17 cellular contexts compared by ENCODE assay signal in the genomic region with DNA sequence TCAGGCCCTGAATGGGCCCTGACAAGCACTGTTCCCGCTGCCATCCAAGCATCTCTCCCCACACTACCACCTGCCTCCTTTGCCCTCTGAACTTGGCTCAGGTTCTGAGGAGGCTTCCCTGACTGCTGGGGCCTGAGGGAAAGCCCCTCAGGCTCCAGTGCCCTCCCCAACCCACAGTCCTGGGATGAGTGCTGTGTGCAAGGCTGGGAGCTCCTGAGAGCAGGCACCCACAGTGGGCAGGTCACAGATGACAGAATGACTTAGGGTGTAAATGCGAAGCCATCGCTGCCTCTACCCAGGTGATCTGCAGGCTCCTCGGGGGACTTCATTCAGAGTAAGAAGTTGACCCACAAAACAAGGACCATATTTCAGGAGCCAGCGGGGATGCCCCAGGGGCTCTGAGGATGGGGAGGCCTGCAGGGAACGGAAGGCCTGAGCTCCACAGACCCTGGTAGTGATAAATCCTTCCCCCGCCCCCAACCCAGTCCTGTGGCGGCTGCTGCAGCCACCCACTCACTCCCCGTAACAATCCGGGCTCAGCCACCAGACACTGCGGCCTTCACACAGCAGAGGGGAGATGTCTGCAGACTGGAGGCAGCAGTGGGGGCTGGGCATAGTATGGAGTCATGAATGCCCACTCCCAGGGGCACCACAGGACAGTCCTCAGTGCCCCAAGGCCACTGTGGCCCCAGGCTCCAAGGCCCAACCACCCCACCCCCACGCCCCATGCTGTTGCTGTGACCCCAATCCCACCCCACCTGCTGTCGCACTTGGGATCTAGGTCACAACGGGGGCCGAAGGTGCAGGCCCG. TPM values are rescaled to one million over a fixed set of nuclear protein-coding genes. Genes with fewer than 3 reads are reported as not detected.
DNase-seq lines count a peak whose midpoint lies in the region; ATAC-seq and TF ChIP-seq lines count a peak whose summit lies in the region.
"Had no signal": no experiment of that assay in that cellular context is flagged by ENCODE, and none has a peak within 500 bp of the region (broad histone marks: within the 10 kb centered on the region; RNA-seq: fewer than 3 reads in every experiment).

No MANE protein-coding gene starts in this region.

- intact Hi-C loops in left ventricle myocardium superior (cut with micrococcal nuclease), result no loop called here
- intact Hi-C loops in left cardiac atrium (cut with DNase I), result no loop called here
- intact Hi-C loops in aorta (cut with DNase I), result no loop called here

- no peak overlapping the region for H3K27ac Mint-ChIP-seq in endodermal cell
- H3K27ac Mint-ChIP-seq: activated naive CD4-positive, alpha-beta T cell treated with anti-CD3 and anti-CD28 coated beads, Interleukin-2, amount 50 U/mL, for 24 hours had no signal

- H3K36me3 ChIP-seq in endodermal cell (ENCODE audit: control insufficient read depth, insufficient read depth, low read length), result no peaks in the 10 kb centered on the region
- no peaks in the 10 kb centered on the region for H3K36me3 ChIP-seq in osteoblast (ENCODE audit: insufficient read depth, low read length)
- no peaks in the 10 kb centered on the region for H3K36me3 ChIP-seq in aorta (ENCODE audit: control insufficient read depth in 1 of 2, insufficient read depth in 2 of 2, low read length in 1 of 2)
- H3K36me3 ChIP-seq in mesendoderm (ENCODE audit: control insufficient read depth, insufficient read depth, low read length), result no peaks in the 10 kb centered on the region
- H3K36me3 ChIP-seq: breast epithelium, heart left ventricle, SJCRH30 had no signal

- no peak overlapping the region for H3K4ac ChIP-seq in mesendoderm (ENCODE audit: low read depth, low read length)

- H3K56ac ChIP-seq in mesendoderm (ENCODE audit: low read length), result no peak overlapping the region

- H3K79me1 ChIP-seq in mesendoderm (ENCODE audit: low read length), result peaks cover 7% of the 10 kb centered on the region

- H3K4me2 ChIP-seq in osteoblast (ENCODE audit: insufficient read depth, low read length) (no peak overlapping the region), mesendoderm (ENCODE audit: low read length) (no peak overlapping the region)

- no peaks in the 10 kb centered on the region for H3K9me3 Mint-ChIP-seq in endodermal cell
- H3K9me3 Mint-ChIP-seq: activated naive CD4-positive, alpha-beta T cell treated with anti-CD3 and anti-CD28 coated beads, Interleukin-2, amount 50 U/mL, for 24 hours; stimulated activated naive CD8-positive, alpha-beta T cell treated with anti-CD3 and anti-CD28 coated beads, Interleukin-15, amount 100 ng/mL, for 72 hours had no signal

- no peak overlapping the region for H4K8ac ChIP-seq in mesendoderm (ENCODE audit: low read depth, low read length)

- peak; percentile 12 for DNase-seq in left ventricle myocardium superior
- no peak for DNase-seq in left cardiac atrium
- DNase-seq in endodermal cell, result peak; percentile 47
- DNase-seq in osteoblast (ENCODE audit: insufficient read length, low spot score, missing footprints), result peak; percentile 82
- peak; percentile 32 to 66 for DNase-seq in aorta
- DNase-seq in CD1c-positive myeloid dendritic cell (ENCODE audit: extremely low spot score), result no peak
- no peak for DNase-seq in mesendoderm
- DNase-seq: activated CD4-positive, alpha-beta T cell treated with anti-CD3 and anti-CD28 coated beads for 1 hour; activated CD8-positive, alpha-beta memory T cell treated with anti-CD3 and anti-CD28 coated beads, Interleukin-2, amount 50 U/mL, for 48 hours; NCI-H1694; SJCRH30; stimulated activated CD4-positive, alpha-beta T cell treated with anti-CD3 and anti-CD28 coated beads, Interleukin-15, amount 100 ng/mL, for 24 hours; stimulated activated naive CD8-positive, alpha-beta T cell treated with anti-CD3 and anti-CD28 coated beads, Interleukin-15, amount 100 ng/mL, for 72 hours had no signal

- H3K27me3 ChIP-seq in endodermal cell (ENCODE audit: control insufficient read depth, insufficient read depth, low read length, poor library complexity, severe bottlenecking), result no peaks in the 10 kb centered on the region
- no peaks in the 10 kb centered on the region for H3K27me3 ChIP-seq in osteoblast (ENCODE audit: insufficient read depth, low read length)
- H3K27me3 ChIP-seq in aorta (ENCODE audit: control insufficient read depth in 1 of 2, insufficient read depth in 2 of 2, low read length in 1 of 2), result no peaks in the 10 kb centered on the region
- no peaks in the 10 kb centered on the region for H3K27me3 ChIP-seq in mesendoderm (ENCODE audit: insufficient read depth, low read length, poor library complexity)
- H3K27me3 ChIP-seq: breast epithelium, heart left ventricle, SJCRH30 had no signal

- 84 to 87% methylated on average over 5 to 16 of the region's 16 CpGs for WGBS in endodermal cell (ENCODE audit: insufficient coverage in 1 of 2, insufficient read length in 1 of 2), 2 experiments
- 92 to 96% methylated on average over 15 to 16 of the region's 16 CpGs for WGBS in aorta, 2 donors
- no CpG with 5 or more reads among the region's 16 CpGs for WGBS in mesendoderm (ENCODE audit: extremely low coverage, insufficient coverage, low lambda C conversion rate)

- H3K4me3 Mint-ChIP-seq in endodermal cell, result no peak overlapping the region
- H3K4me3 Mint-ChIP-seq: activated naive CD4-positive, alpha-beta T cell treated with anti-CD3 and anti-CD28 coated beads, Interleukin-2, amount 50 U/mL, for 24 hours; stimulated activated naive CD8-positive, alpha-beta T cell treated with anti-CD3 and anti-CD28 coated beads, Interleukin-15, amount 100 ng/mL, for 72 hours had no signal

- H3K36me3 Mint-ChIP-seq in endodermal cell (ENCODE audit: low read depth), result no peaks in the 10 kb centered on the region
- H3K36me3 Mint-ChIP-seq: activated naive CD4-positive, alpha-beta T cell treated with anti-CD3 and anti-CD28 coated beads, Interleukin-2, amount 50 U/mL, for 24 hours had no signal

- H3K4me1 Mint-ChIP-seq in endodermal cell, result peaks cover 14% of the 10 kb centered on the region
- H3K4me1 Mint-ChIP-seq: activated naive CD4-positive, alpha-beta T cell treated with anti-CD3 and anti-CD28 coated beads, Interleukin-2, amount 50 U/mL, for 24 hours had no signal

- H3K18ac ChIP-seq in mesendoderm (ENCODE audit: low read length), result no peak overlapping the region

- no peak overlapping the region for H2BK120ac ChIP-seq in mesendoderm (ENCODE audit: low read depth, low read length)

- H2BK5ac ChIP-seq in mesendoderm (ENCODE audit: low read length), result no peak overlapping the region

- H3K27me3 Mint-ChIP-seq in endodermal cell (ENCODE audit: insufficient read depth), result no peaks in the 10 kb centered on the region
- H3K27me3 Mint-ChIP-seq: activated naive CD4-positive, alpha-beta T cell treated with anti-CD3 and anti-CD28 coated beads, Interleukin-2, amount 50 U/mL, for 24 hours; stimulated activated naive CD8-positive, alpha-beta T cell treated with anti-CD3 and anti-CD28 coated beads, Interleukin-15, amount 100 ng/mL, for 72 hours had no signal

- H2AK5ac ChIP-seq in mesendoderm (ENCODE audit: low read length), result no peak overlapping the region

- no peak overlapping the region for H4K5ac ChIP-seq in mesendoderm (ENCODE audit: low read length)

- TF ChIP-seq CTCF in endodermal cell (conservative IDR thresholded peaks at IDR 0.05) (no peak), osteoblast (IDR thresholded peaks at IDR 0.05; ENCODE audit: extremely low read depth, low read depth, low read length) (no peak)

- H3K27ac ChIP-seq in endodermal cell (ENCODE audit: low read depth, low read length), result peak overlapping the region; percentile 53
- H3K27ac ChIP-seq in osteoblast (ENCODE audit: low read depth, low read length), result no peak overlapping the region
- H3K27ac ChIP-seq in aorta (ENCODE audit: low read depth in 1 of 2, low read length in 2 of 2), result no peak overlapping the region
- H3K27ac ChIP-seq in mesendoderm (ENCODE audit: low read depth, low read length), result no peak overlapping the region
- H3K27ac ChIP-seq: SJCRH30 had no signal

- peaks cover 94% of the 10 kb centered on the region for H3K79me2 ChIP-seq in osteoblast (ENCODE audit: insufficient read depth, low read length)
- peaks cover 2% of the 10 kb centered on the region for H3K79me2 ChIP-seq in mesendoderm (ENCODE audit: control insufficient read depth, insufficient read depth, low read length)

- no peak overlapping the region for H3K23ac ChIP-seq in mesendoderm (ENCODE audit: low read length)

- peaks cover 73% of the 10 kb centered on the region for H4K20me1 ChIP-seq in osteoblast (ENCODE audit: insufficient read depth, low read length)

- H3K9ac ChIP-seq in endodermal cell (ENCODE audit: extremely low read depth, low read length, poor library complexity, severe bottlenecking) (no peak overlapping the region), mesendoderm (ENCODE audit: low read length) (no peak overlapping the region)

- no peak overlapping the region for H2BK15ac ChIP-seq in mesendoderm (replicated peaks; ENCODE audit: low read depth)

- H3K4me1 ChIP-seq in endodermal cell (ENCODE audit: control insufficient read depth, insufficient read depth, low read length) (peaks cover 12% of the 10 kb centered on the region), osteoblast (ENCODE audit: insufficient read depth, low read length) (peaks cover 27% of the 10 kb centered on the region), aorta (ENCODE audit: control insufficient read depth in 1 of 2, insufficient read depth in 2 of 2, low read length in 2 of 2) (no peaks in the 10 kb centered on the region), mesendoderm (ENCODE audit: control insufficient read depth, low read depth, low read length) (no peaks in the 10 kb centered on the region)
- H3K4me1 ChIP-seq: breast epithelium had no signal

- H3K9me3 ChIP-seq in endodermal cell (ENCODE audit: control insufficient read depth, low read length), result no peaks in the 10 kb centered on the region
- no peaks in the 10 kb centered on the region for H3K9me3 ChIP-seq in osteoblast (ENCODE audit: low read depth, low read length)
- H3K9me3 ChIP-seq in aorta (ENCODE audit: control insufficient read depth, low read length), result no peaks in the 10 kb centered on the region
- H3K9me3 ChIP-seq: breast epithelium, heart left ventricle, SJCRH30 had no signal

- H3K4me3 ChIP-seq in endodermal cell (ENCODE audit: low read length) (no peak overlapping the region), osteoblast (ENCODE audit: insufficient read depth, low read length) (no peak overlapping the region), aorta (ENCODE audit: low read length in 2 of 2) (no peak overlapping the region), mesendoderm (ENCODE audit: low read length) (no peak overlapping the region)
- H3K4me3 ChIP-seq: breast epithelium, heart left ventricle, SJCRH30 had no signal

- no peak for ATAC-seq in left ventricle myocardium superior
- no peak for ATAC-seq in left cardiac atrium
- no peak for ATAC-seq in aorta (ENCODE audit: low FRiP score)
- ATAC-seq in HG02938 (IDR thresholded peaks at IDR 0.05; ENCODE audit: unreplicated experiment), result no peak
- ATAC-seq: heart left ventricle had no signal

- H2AFZ ChIP-seq in osteoblast (ENCODE audit: low read length), result no peak overlapping the region

RNA-seq across cellular contexts. Expression of a gene that starts 8.9 kb away (rescaled TPM):
- total RNA-seq in left ventricle myocardium superior (15.0 TPM), left cardiac atrium (10 to 100 TPM; 16.2 to 23.6 TPM), endodermal cell (10 to 100 TPM; 41.7 to 45.9 TPM), osteoblast (83.7 and 85.4 TPM in 2 replicates), aorta (10 to 100 TPM; 22.9 to 37.9 TPM)
- 51.8 TPM for polyA plus RNA-seq in endodermal cell (2013, experiment 1 of 2)
- 45.1 TPM for polyA plus RNA-seq in endodermal cell (2013, experiment 2 of 2)
- 10 to 100 TPM; 15.4 to 20.3 TPM for polyA plus RNA-seq in aorta
- 18.7 TPM for polyA plus RNA-seq in mesendoderm (2013, experiment 1 of 2)
- 20.2 TPM for polyA plus RNA-seq in mesendoderm (2013, experiment 2 of 2)

Comparison
In these comparisons a context has a peak if more than half of its experiments do, and no peak if none do; other contexts are left out.
1. DNase-seq: peak in left ventricle myocardium superior (single experiment), endodermal cell (single experiment), osteoblast (single experiment) and aorta (2 of 2); none in left cardiac atrium (single experiment), CD1c-positive myeloid dendritic cell (single experiment) and mesendoderm (single experiment).